Comparison of ENCODE assay signal across 10 cellular contexts in the genomic region with DNA sequence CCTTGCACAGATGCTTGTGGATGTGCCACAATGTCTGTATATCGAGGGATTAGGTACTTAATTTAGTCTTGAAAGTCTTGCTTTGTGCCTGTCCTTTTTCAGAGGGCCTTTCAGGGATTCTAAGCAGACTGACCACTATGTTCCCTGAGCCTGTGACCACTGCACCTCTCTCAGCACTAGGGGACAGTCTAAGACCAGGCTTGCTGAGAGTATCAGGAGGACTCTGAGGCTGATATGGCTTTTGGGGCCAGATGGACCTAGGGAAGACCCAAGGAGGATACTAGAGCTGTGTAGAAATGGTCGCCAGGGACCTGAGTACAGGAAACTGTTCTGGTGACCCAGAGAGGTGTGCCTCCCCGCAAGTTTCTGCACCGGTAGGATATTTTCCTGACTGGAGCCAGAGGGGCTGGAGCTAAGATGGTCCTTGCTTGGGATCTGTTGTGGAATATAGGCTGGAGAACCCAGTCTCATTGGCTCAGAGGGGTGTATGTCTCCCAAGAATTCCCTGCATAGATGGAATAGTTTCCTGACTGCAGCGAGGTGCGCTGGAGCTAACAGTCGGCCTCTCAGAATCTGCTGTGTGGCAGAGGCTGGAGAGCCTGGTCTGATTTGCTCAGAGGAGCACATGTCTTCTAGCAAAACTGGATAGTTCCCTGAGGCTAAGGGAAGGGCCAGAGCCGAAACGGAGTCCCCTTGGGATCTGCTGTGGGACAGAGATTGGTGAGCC.
DNase-seq lines count a peak whose midpoint lies in the region; ATAC-seq and TF ChIP-seq lines count a peak whose summit lies in the region.
"Had no signal": no experiment of that assay in that cellular context is flagged by ENCODE, and none has a peak within 500 bp of the region (broad histone marks: within the 10 kb centered on the region; RNA-seq: fewer than 3 reads in every experiment).

No MANE protein-coding gene starts in this region.

- DNase-seq in AG04449 (ENCODE audit: low read depth, low spot score) (no peak), SHP77 treated with DMSO at 0.1 percent for 48 hours (lab: John Stamatoyannopoulos, UW) (peak; percentile 5), hepatic stellate cell (ENCODE audit: low spot score) (peak; percentile 8), cortex of kidney (lab: John Stamatoyannopoulos, UW) (no peak)
- no peak for DNase-seq in activated CD4-positive, alpha-beta T cell treated with anti-CD3 and anti-CD28 coated beads for 1 hour
- no peak for DNase-seq in activated CD4-positive, alpha-beta T cell treated with anti-CD3 and anti-CD28 coated beads for 48 hours
- no peak for DNase-seq in stimulated activated naive CD4-positive, alpha-beta T cell (lab: John Stamatoyannopoulos, UW)
- DNase-seq: activated CD4-positive, alpha-beta memory T cell treated with anti-CD3 and anti-CD28 coated beads for 36 hours; glutamatergic neuron had no signal

- CTCF ChIA-PET in AG04449 (lab: Yijun Ruan, JAX), result interaction anchor here (0.6 to 5.4 kb wide), 18 partner anchors 10 to 694 kb away, joined by 3 to 35 read pairs (median 4); a partner anchor contains a TSS

- H3K4me3 ChIP-seq in AG04449 (ENCODE audit: low read depth, low read length), result no peak overlapping the region

- ATAC-seq in GM21786 (IDR thresholded peaks at IDR 0.05; ENCODE audit: unreplicated experiment), result peak; percentile 59

- peak; percentile 86 for TF ChIP-seq CTCF in AG04449 (IDR thresholded peaks at IDR 0.05; ENCODE audit: insufficient read depth, low read length, missing control alignments)

- POLR2A ChIA-PET in AG04449 (lab: Yijun Ruan, JAX), result no interaction called here

Comparison
In these comparisons a context has a peak if more than half of its experiments do, and no peak if none do; other contexts are left out.
1. DNase-seq: peak in SHP77 treated with DMSO at 0.1 percent for 48 hours (single experiment) and hepatic stellate cell (single experiment); none in AG04449 (single experiment), activated CD4-positive, alpha-beta T cell treated with anti-CD3 and anti-CD28 coated beads for 1 hour (single experiment), activated CD4-positive, alpha-beta T cell treated with anti-CD3 and anti-CD28 coated beads for 48 hours (single experiment), cortex of kidney (single experiment) and stimulated activated naive CD4-positive, alpha-beta T cell (0 of 6).